Comparison of ENCODE assay signal across 1 cellular context in genomic region chr22:31136155-31136554, GRCh38.
TF ChIP-seq lines count a peak whose summit lies in the region.

No MANE protein-coding gene starts in this region.

TF ChIP-seq in HepG2, 621 proteins besides CTCF, POLR2A, EP300 and RAD21:
- TF ChIP-seq DNMT1 (CRISPR knock-in tag; IDR thresholded peaks at IDR 0.05) (no peak), XRCC5 (optimal IDR thresholded peaks at IDR 0.05; ENCODE audit: low read length) (no peak), HNRNPLL (IDR thresholded peaks at IDR 0.05; ENCODE audit: low read depth, low read length, poor library complexity, severe bottlenecking) (no peak), SNAPC2 (CRISPR knock-in tag; IDR thresholded peaks at IDR 0.05) (no peak), ZNF770 (CRISPR knock-in tag; IDR thresholded peaks at IDR 0.05) (peak; percentile 75), ZNF879 (CRISPR knock-in tag; IDR thresholded peaks at IDR 0.05) (no peak)
